27 cellular contexts compared by ENCODE assay signal in the genomic region with DNA sequence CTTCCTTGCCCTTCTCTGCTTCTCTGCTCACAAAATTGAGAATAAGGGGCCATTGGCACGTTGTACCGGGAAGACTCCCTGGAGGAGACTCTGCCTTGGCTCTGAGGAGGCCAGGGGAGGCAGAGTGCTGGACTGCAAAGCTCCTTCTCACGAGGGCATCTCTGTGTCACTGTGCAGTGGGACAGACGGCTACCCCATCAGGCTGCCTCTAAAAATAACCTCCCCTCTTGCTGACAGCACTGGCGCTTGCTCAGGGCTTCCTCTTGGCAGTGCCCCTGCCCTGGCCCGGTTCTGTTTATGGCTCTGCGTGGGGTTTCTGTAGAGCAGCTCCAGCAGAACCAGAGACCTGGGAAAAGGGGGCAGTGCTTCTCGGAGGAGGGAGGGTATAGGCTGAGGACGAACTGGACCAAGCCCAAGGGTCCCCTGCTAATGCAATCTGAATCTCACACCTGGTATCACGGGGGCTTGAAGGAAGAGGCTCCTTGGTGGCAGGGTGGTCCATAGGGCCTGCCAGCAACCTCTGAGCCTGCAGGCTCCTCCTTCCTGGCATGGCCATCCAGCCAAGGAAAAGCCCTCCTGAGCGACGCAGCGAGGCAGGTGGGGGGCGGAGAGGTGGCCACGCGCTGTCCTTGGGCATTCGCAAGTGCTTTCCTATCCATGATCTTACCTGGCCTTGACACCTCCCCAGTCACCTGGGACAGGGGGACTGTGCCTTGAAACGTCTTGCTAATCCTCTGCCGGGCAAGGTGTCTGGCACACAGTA.
DNase-seq lines count a peak whose midpoint lies in the region; ATAC-seq, FAIRE-seq and TF ChIP-seq lines count a peak whose summit lies in the region.
"Had no signal": no experiment of that assay in that cellular context is flagged by ENCODE, and none has a peak within 500 bp of the region (broad histone marks: within the 10 kb centered on the region; RNA-seq: fewer than 3 reads in every experiment).

No MANE protein-coding gene starts in this region.

- H3K36me3 Mint-ChIP-seq in CD8-positive, alpha-beta T cell = no peaks in the 10 kb centered on the region
- H3K36me3 Mint-ChIP-seq: activated naive CD8-positive, alpha-beta T cell treated with anti-CD3 and anti-CD28 coated beads for 36 hours; memory B cell; type B pancreatic cell had no signal

- no peaks in the 10 kb centered on the region for H3K9me3 Mint-ChIP-seq in CD8-positive, alpha-beta T cell
- H3K9me3 Mint-ChIP-seq: activated naive CD8-positive, alpha-beta T cell treated with anti-CD3 and anti-CD28 coated beads for 36 hours; central memory CD8-positive, alpha-beta T cell; memory B cell; type B pancreatic cell had no signal

- intact Hi-C loops in left cardiac atrium (cut with DNase I) = no loop called here
- intact Hi-C loops in CD8-positive, alpha-beta T cell (cut with DNase I, micrococcal nuclease) = no loop called here

- POLR2A ChIA-PET in CD8-positive, alpha-beta T cell (lab: Charles Lee) = interaction anchor here (0.7 kb wide), 1 partner anchor 9 kb away, joined by 3 read pairs; no protein-coding TSS in a partner anchor

- H3K4me2 ChIP-seq in osteoblast (ENCODE audit: insufficient read depth, low read length) = no peak overlapping the region

- CTCF ChIA-PET in CD8-positive, alpha-beta T cell (lab: Charles Lee) = no interaction called here

- H3K27me3 Mint-ChIP-seq in CD8-positive, alpha-beta T cell (ENCODE audit: low read depth) = peaks cover 7% of the 10 kb centered on the region
- H3K27me3 Mint-ChIP-seq: activated naive CD8-positive, alpha-beta T cell treated with anti-CD3 and anti-CD28 coated beads for 36 hours had no signal

- no peak overlapping the region for H3K27ac Mint-ChIP-seq in CD8-positive, alpha-beta T cell
- H3K27ac Mint-ChIP-seq: activated CD4-positive, alpha-beta T cell treated with anti-CD3 and anti-CD28 coated beads for 36 hours; activated CD8-positive, alpha-beta T cell treated with anti-CD3 and anti-CD28 coated beads, Interleukin-2, amount 10 ng/mL, durations not matched to agents 7 days and 5 days; activated naive CD8-positive, alpha-beta T cell treated with anti-CD3 and anti-CD28 coated beads for 36 hours; memory B cell; type B pancreatic cell had no signal

- peaks cover 22% of the 10 kb centered on the region for H3K4me1 ChIP-seq in osteoblast (ENCODE audit: insufficient read depth, low read length)
- H3K4me1 ChIP-seq in CD8-positive, alpha-beta T cell (ENCODE audit: insufficient read depth, low read length) = no peaks in the 10 kb centered on the region

- H3K36me3 ChIP-seq in bronchial epithelial cell (ENCODE audit: control insufficient read depth, insufficient read depth, low read length) (no peaks in the 10 kb centered on the region), osteoblast (ENCODE audit: insufficient read depth, low read length) (no peaks in the 10 kb centered on the region)
- no peaks in the 10 kb centered on the region for H3K36me3 ChIP-seq in CD8-positive, alpha-beta T cell (ENCODE audit: insufficient read depth, low read length)
- H3K36me3 ChIP-seq: BE2C had no signal

- FAIRE-seq in bronchial epithelial cell (lab: Jason Lieb, UNC) = peak; percentile 32
- FAIRE-seq: astrocyte, G401.6, K562 had no signal

- no peak overlapping the region for H2AFZ ChIP-seq in osteoblast (ENCODE audit: low read length)

- H3K79me2 ChIP-seq in osteoblast (ENCODE audit: insufficient read depth, low read length) = no peaks in the 10 kb centered on the region

- H3K4me3 ChIP-seq in bronchial epithelial cell (ENCODE audit: low read depth, low read length) (no peak overlapping the region), osteoblast (ENCODE audit: insufficient read depth, low read length) (no peak overlapping the region)
- no peak overlapping the region for H3K4me3 ChIP-seq in CD8-positive, alpha-beta T cell (ENCODE audit: low read depth, low read length)
- H3K4me3 ChIP-seq: K562 had no signal

- no peaks in the 10 kb centered on the region for H3K4me1 Mint-ChIP-seq in CD8-positive, alpha-beta T cell (ENCODE audit: low read depth)
- H3K4me1 Mint-ChIP-seq: activated CD4-positive, alpha-beta T cell treated with anti-CD3 and anti-CD28 coated beads for 36 hours; activated naive CD8-positive, alpha-beta T cell treated with anti-CD3 and anti-CD28 coated beads for 36 hours; central memory CD8-positive, alpha-beta T cell had no signal

- no peaks in the 10 kb centered on the region for H3K9me3 ChIP-seq in osteoblast (ENCODE audit: low read depth, low read length)
- no peaks in the 10 kb centered on the region for H3K9me3 ChIP-seq in CD8-positive, alpha-beta T cell (ENCODE audit: low read length)
- H3K9me3 ChIP-seq: BE2C had no signal

- no peak overlapping the region for H3K4me3 Mint-ChIP-seq in CD8-positive, alpha-beta T cell
- H3K4me3 Mint-ChIP-seq: activated CD4-positive, alpha-beta T cell treated with anti-CD3 and anti-CD28 coated beads for 36 hours; activated CD8-positive, alpha-beta T cell treated with anti-CD3 and anti-CD28 coated beads, Interleukin-2, amount 10 ng/mL, durations not matched to agents 7 days and 5 days; activated naive CD8-positive, alpha-beta T cell treated with anti-CD3 and anti-CD28 coated beads for 36 hours; central memory CD8-positive, alpha-beta T cell; memory B cell; type B pancreatic cell had no signal

- H3K27ac ChIP-seq in osteoblast (ENCODE audit: low read depth, low read length) = no peak overlapping the region
- H3K27ac ChIP-seq in CD8-positive, alpha-beta T cell (ENCODE audit: low read depth, low read length) = no peak overlapping the region

- ATAC-seq in left cardiac atrium (peak; percentile 58 to 63), HG02885 (IDR thresholded peaks at IDR 0.05; ENCODE audit: poor library complexity, unreplicated experiment) (no peak)
- no peak for ATAC-seq in CD8-positive, alpha-beta T cell
- ATAC-seq: activated CD4-positive, alpha-beta T cell treated with anti-CD3 and anti-CD28 coated beads for 36 hours; activated CD8-positive, alpha-beta T cell treated with anti-CD3 and anti-CD28 coated beads, Interleukin-2, amount 10 ng/mL, durations not matched to agents 7 days and 5 days; K562; SK-N-SH treated with all-trans-retinoic acid at 6 μM for 48 hours had no signal

- H3K27me3 ChIP-seq in bronchial epithelial cell (ENCODE audit: control insufficient read depth, insufficient read depth, low read length) = peaks cover 18% of the 10 kb centered on the region
- H3K27me3 ChIP-seq in osteoblast (ENCODE audit: insufficient read depth, low read length) = no peaks in the 10 kb centered on the region
- H3K27me3 ChIP-seq in CD8-positive, alpha-beta T cell (ENCODE audit: insufficient read depth, low read length) = no peaks in the 10 kb centered on the region
- H3K27me3 ChIP-seq: BE2C had no signal

- DNase-seq in CD1c-positive myeloid dendritic cell (ENCODE audit: extremely low spot score) (peak; percentile 39), bronchial epithelial cell (ENCODE audit: low read depth) (no peak), left cardiac atrium (no peak), osteoblast (ENCODE audit: insufficient read length, low spot score, missing footprints) (peak; percentile 81), hepatic stellate cell (ENCODE audit: low spot score) (no peak), NCI-H1436 treated with DMSO at 0.1 percent for 48 hours (lab: John Stamatoyannopoulos, UW) (no peak)
- no peak for DNase-seq in CD8-positive, alpha-beta T cell
- DNase-seq: activated CD4-positive, alpha-beta T cell treated with anti-CD3 and anti-CD28 coated beads for 36 hours; activated CD8-positive, alpha-beta T cell treated with anti-CD3 and anti-CD28 coated beads, Interleukin-2, amount 10 ng/mL, durations not matched to agents 7 days and 5 days; activated effector memory CD4-positive, alpha-beta T cell treated with Interleukin-2 at 50 U/mL for 16 hours; activated naive CD8-positive, alpha-beta T cell treated with anti-CD3 and anti-CD28 coated beads for 36 hours; BE2C; H7; kidney glomerular epithelial cell; NCI-H2029 treated with DMSO at 0.1 percent for 48 hours; NCI-H446; NCI-H82; stimulated activated CD4-positive, alpha-beta T cell treated with anti-CD3 and anti-CD28 coated beads, Interleukin-2, amount 100 ng/mL, for 24 hours; T-helper 2 cell had no signal

- TF ChIP-seq CTCF in bronchial epithelial cell (IDR thresholded peaks at IDR 0.05; ENCODE audit: insufficient read depth, low read length, severe bottlenecking) = no peak
- no peak for TF ChIP-seq CTCF in osteoblast (IDR thresholded peaks at IDR 0.05; ENCODE audit: extremely low read depth, low read depth, low read length)
- no peak for TF ChIP-seq CTCF in CD8-positive, alpha-beta T cell (IDR thresholded peaks at IDR 0.05)

- H4K20me1 ChIP-seq in osteoblast (ENCODE audit: insufficient read depth, low read length) = no peaks in the 10 kb centered on the region

Comparison
In these comparisons a context has a peak if more than half of its experiments do, and no peak if none do; other contexts are left out.
1. DNase-seq: peak in CD1c-positive myeloid dendritic cell (single experiment) and osteoblast (single experiment); none in bronchial epithelial cell (single experiment), left cardiac atrium (single experiment), hepatic stellate cell (single experiment), CD8-positive, alpha-beta T cell (0 of 7) and NCI-H1436 treated with DMSO at 0.1 percent for 48 hours (single experiment).
2. ATAC-seq: peak in left cardiac atrium (2 of 2); none in HG02885 (single experiment) and CD8-positive, alpha-beta T cell (single experiment).